1 cellular context compared by ENCODE assay signal in genomic region chr9:126617740-126618133, GRCh38.
TF ChIP-seq lines count a peak whose summit lies in the region.

No MANE protein-coding gene starts in this region.

TF ChIP-seq in SK-N-SH, 30 proteins besides CTCF, POLR2A, EP300 and RAD21 (continued from another document):
- TF ChIP-seq, protein P1, sequence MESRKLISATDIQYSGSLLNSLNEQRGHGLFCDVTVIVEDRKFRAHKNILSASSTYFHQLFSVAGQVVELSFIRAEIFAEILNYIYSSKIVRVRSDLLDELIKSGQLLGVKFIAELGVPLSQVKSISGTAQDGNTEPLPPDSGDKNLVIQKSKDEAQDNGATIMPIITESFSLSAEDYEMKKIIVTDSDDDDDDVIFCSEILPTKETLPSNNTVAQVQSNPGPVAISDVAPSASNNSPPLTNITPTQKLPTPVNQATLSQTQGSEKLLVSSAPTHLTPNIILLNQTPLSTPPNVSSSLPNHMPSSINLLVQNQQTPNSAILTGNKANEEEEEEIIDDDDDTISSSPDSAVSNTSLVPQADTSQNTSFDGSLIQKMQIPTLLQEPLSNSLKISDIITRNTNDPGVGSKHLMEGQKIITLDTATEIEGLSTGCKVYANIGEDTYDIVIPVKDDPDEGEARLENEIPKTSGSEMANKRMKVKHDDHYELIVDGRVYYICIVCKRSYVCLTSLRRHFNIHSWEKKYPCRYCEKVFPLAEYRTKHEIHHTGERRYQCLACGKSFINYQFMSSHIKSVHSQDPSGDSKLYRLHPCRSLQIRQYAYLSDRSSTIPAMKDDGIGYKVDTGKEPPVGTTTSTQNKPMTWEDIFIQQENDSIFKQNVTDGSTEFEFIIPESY (IDR thresholded peaks at IDR 0.05; ENCODE audit: borderline replicate concordance, low read depth), result no peak
- no peak for TF ChIP-seq YY1 (IDR thresholded peaks at IDR 0.05; ENCODE audit: low read depth)
- TF ChIP-seq GABPA (IDR thresholded peaks at IDR 0.05; ENCODE audit: low read depth), result no peak
- TF ChIP-seq IRF3 (IDR thresholded peaks at IDR 0.05; ENCODE audit: low read depth, low read length), result no peak
